In the genomic region with DNA sequence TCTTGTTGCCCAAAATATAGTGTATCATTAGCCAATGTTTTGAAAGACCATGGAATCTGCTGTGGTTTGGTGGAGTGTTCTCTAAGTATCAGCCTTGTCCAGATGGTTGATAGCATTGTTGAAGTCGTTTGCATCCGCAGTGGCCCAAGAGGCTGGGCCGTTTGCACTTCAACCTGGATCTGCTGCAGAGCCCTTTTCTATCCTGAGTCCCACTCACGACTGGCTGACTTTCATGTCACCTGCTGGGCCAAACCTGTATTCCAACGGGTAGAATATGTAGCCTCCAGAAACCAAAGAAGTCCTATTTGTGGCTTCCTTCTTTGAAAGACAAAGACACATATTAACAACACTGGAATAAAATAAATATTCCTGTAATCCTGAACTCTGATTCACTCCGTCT, we compare ENCODE assay signal across 24 cellular contexts.
"Had no signal": no experiment of that assay in that cellular context is flagged by ENCODE, and none has a peak within 500 bp of the region (broad histone marks: within the 10 kb centered on the region; RNA-seq: fewer than 3 reads in every experiment).

No MANE protein-coding gene starts in this region.

- H3K27me3 Mint-ChIP-seq: progenitor cell of endocrine pancreas had no signal

- H3K27ac Mint-ChIP-seq: mesothelial cell of epicardium; naive B cell; natural killer cell; nephron progenitor cell; neural progenitor cell; progenitor cell of endocrine pancreas; stimulated activated naive B cell treated with anti-CD40 and anti-IgM and Interleukin-4, amounts not matched to agents 10 μg/mL and 1 μg/mL and 100 μg/mL, for 72 hours had no signal

- ATAC-seq: left cardiac atrium; left lobe of liver; lower lobe of right lung; natural killer cell; right lobe of liver; stimulated activated naive B cell treated with anti-CD40 and anti-IgM and Interleukin-4, amounts not matched to agents 10 μg/mL and 1 μg/mL and 100 μg/mL, for 72 hours; stimulated activated naive CD8-positive, alpha-beta T cell treated with anti-CD3 and anti-CD28 coated beads, Interleukin-15, Interleukin-2, amounts not matched to agents 100 U/mL and 50 U/mL, for 24 hours had no signal

- H3K4me3 Mint-ChIP-seq: mesothelial cell of epicardium; naive B cell; natural killer cell; nephron progenitor cell; neural progenitor cell; stimulated activated naive B cell treated with anti-CD40 and anti-IgM and Interleukin-4, amounts not matched to agents 10 μg/mL and 1 μg/mL and 100 μg/mL, for 72 hours had no signal

- H3K4me1 Mint-ChIP-seq: mesothelial cell of epicardium, nephron progenitor cell, neural progenitor cell had no signal

- DNase-seq: hypothalamus; islet precursor cell; left cardiac atrium; lower lobe of right lung; mammary epithelial cell; mesenchymal stem cell; naive B cell; natural killer cell; nephron progenitor cell; occipital lobe; right lobe of liver; stimulated activated CD4-positive, alpha-beta T cell treated with anti-CD3 and anti-CD28 coated beads, Interleukin-1b, Interleukin-23, amount 100 ng/mL, for 48 hours; stimulated activated CD4-positive, alpha-beta T cell treated with anti-CD3 and anti-CD28 coated beads, Interleukin-2, amount 100 ng/mL, for 48 hours; stimulated activated naive B cell treated with anti-CD40 and anti-IgM and Interleukin-4, amounts not matched to agents 10 μg/mL and 1 μg/mL and 100 μg/mL, for 72 hours; stimulated activated naive CD8-positive, alpha-beta T cell treated with anti-CD3 and anti-CD28 coated beads, Interleukin-15, Interleukin-2, amounts not matched to agents 100 U/mL and 50 U/mL, for 24 hours; stomach; testis; thyroid gland; transverse colon; upper lobe of left lung had no signal
